25 cellular contexts compared by ENCODE assay signal in the genomic region with DNA sequence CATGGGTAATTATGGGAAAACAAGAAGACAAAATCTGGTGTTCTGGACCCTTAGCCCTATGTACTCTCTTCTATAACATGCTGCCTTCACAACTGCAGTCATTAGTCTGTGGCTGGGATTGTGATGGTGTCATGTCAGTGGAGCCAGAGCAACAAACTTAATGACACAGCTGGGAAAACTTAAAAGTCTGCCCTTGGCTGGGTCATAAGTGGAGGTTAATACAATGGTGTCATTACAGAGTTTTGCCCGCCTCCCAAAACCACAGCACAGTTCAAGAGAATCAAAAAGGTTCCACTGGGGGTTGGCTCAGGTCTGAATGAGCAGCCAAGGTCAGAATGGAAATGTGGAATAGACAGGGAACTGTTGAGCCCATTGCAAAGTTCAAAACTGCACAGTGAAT.
"Had no signal": no experiment of that assay in that cellular context is flagged by ENCODE, and none has a peak within 500 bp of the region (broad histone marks: within the 10 kb centered on the region; RNA-seq: fewer than 3 reads in every experiment).

No MANE protein-coding gene starts in this region.

- DNase-seq: activated CD4-positive, alpha-beta memory T cell treated with anti-CD3 and anti-CD28 coated beads for 36 hours; activated CD4-positive, alpha-beta T cell treated with anti-CD3 and anti-CD28 coated beads for 36 hours; activated CD4-positive, alpha-beta T cell treated with anti-CD3 and anti-CD28 coated beads, Interleukin-2, amount 10 ng/mL, durations not matched to agents 24 days and 14 days; activated CD4-positive, CD25-positive, alpha-beta regulatory T cell; activated CD4-positive, CD25-positive, alpha-beta regulatory T cell treated with anti-CD3 and anti-CD28 coated beads, Interleukin-2, amount 50 U/mL, for 72 hours; activated CD8-positive, alpha-beta memory T cell treated with anti-CD3 and anti-CD28 coated beads, Interleukin-2, amount 10 ng/mL, durations not matched to agents 7 days and 5 days; activated CD8-positive, alpha-beta memory T cell treated with anti-CD3 and anti-CD28 coated beads, Interleukin-2, amount 50 U/mL, for 4 hours; activated CD8-positive, alpha-beta T cell treated with anti-CD3 and anti-CD28 coated beads, Interleukin-2, amount 10 ng/mL, durations not matched to agents 7 days and 5 days; activated gamma-delta T cell; activated naive CD4-positive, alpha-beta T cell; activated naive CD4-positive, alpha-beta T cell treated with anti-CD3 and anti-CD28 coated beads, Interleukin-2, amount 10 ng/mL, durations not matched to agents 7 days and 5 days; activated naive CD8-positive, alpha-beta T cell treated with anti-CD3 and anti-CD28 coated beads, Interleukin-2, amount 10 ng/mL, durations not matched to agents 7 days and 5 days; activated T-cell treated with anti-CD3 and anti-CD28 coated beads, Interleukin-2, amount 50 U/mL, for 24 hours; activated T-cell treated with anti-CD3 and anti-CD28 coated beads, Interleukin-2, amount 50 U/mL, for 72 hours; central memory CD4-positive, alpha-beta T cell; cerebellar nuclear complex; colonic mucosa; effector CD8-positive, alpha-beta T cell; esophagus squamous epithelium; foreskin melanocyte; head of caudate nucleus; T-helper 2 cell had no signal

- H3K36me3 Mint-ChIP-seq: activated CD4-positive, alpha-beta memory T cell treated with anti-CD3 and anti-CD28 coated beads for 36 hours; activated CD8-positive, alpha-beta memory T cell treated with anti-CD3 and anti-CD28 coated beads, Interleukin-2, amount 10 ng/mL, durations not matched to agents 7 days and 5 days; activated naive CD4-positive, alpha-beta T cell treated with anti-CD3 and anti-CD28 coated beads, Interleukin-2, amount 10 ng/mL, durations not matched to agents 7 days and 5 days; activated naive CD4-positive, alpha-beta T cell treated with anti-CD3 and anti-CD28 coated beads, Interleukin-2, amount 50 U/mL, for 72 hours; activated naive CD8-positive, alpha-beta T cell treated with anti-CD3 and anti-CD28 coated beads, Interleukin-2, amount 10 ng/mL, durations not matched to agents 7 days and 5 days; brain had no signal

- H3K4me1 Mint-ChIP-seq: activated CD4-positive, alpha-beta T cell treated with anti-CD3 and anti-CD28 coated beads for 36 hours; activated CD4-positive, alpha-beta T cell treated with anti-CD3 and anti-CD28 coated beads, Interleukin-2, amount 10 ng/mL, durations not matched to agents 24 days and 14 days; activated CD8-positive, alpha-beta memory T cell treated with anti-CD3 and anti-CD28 coated beads, Interleukin-2, amount 10 ng/mL, durations not matched to agents 7 days and 5 days; activated naive CD4-positive, alpha-beta T cell treated with anti-CD3 and anti-CD28 coated beads, Interleukin-2, amount 10 ng/mL, durations not matched to agents 7 days and 5 days; activated naive CD8-positive, alpha-beta T cell treated with anti-CD3 and anti-CD28 coated beads, Interleukin-2, amount 10 ng/mL, durations not matched to agents 7 days and 5 days; brain had no signal

- ATAC-seq: activated CD4-positive, alpha-beta T cell treated with anti-CD3 and anti-CD28 coated beads for 36 hours; activated CD8-positive, alpha-beta memory T cell treated with anti-CD3 and anti-CD28 coated beads, Interleukin-2, amount 10 ng/mL, durations not matched to agents 7 days and 5 days; activated CD8-positive, alpha-beta T cell treated with anti-CD3 and anti-CD28 coated beads, Interleukin-2, amount 10 ng/mL, durations not matched to agents 7 days and 5 days; activated naive CD4-positive, alpha-beta T cell treated with anti-CD3 and anti-CD28 coated beads, Interleukin-2, amount 50 U/mL, for 72 hours; activated T-cell treated with anti-CD3 and anti-CD28 coated beads, Interleukin-2, amount 50 U/mL, for 72 hours; gastroesophageal sphincter had no signal

- H3K9me3 Mint-ChIP-seq: activated CD4-positive, alpha-beta T cell treated with anti-CD3 and anti-CD28 coated beads, Interleukin-2, amount 10 ng/mL, durations not matched to agents 24 days and 14 days; activated naive CD4-positive, alpha-beta T cell treated with anti-CD3 and anti-CD28 coated beads, Interleukin-2, amount 10 ng/mL, durations not matched to agents 7 days and 5 days; activated naive CD8-positive, alpha-beta T cell treated with anti-CD3 and anti-CD28 coated beads, Interleukin-2, amount 10 ng/mL, durations not matched to agents 7 days and 5 days; brain had no signal

- H3K27me3 Mint-ChIP-seq: activated CD4-positive, alpha-beta memory T cell treated with anti-CD3 and anti-CD28 coated beads for 36 hours; activated CD4-positive, alpha-beta T cell treated with anti-CD3 and anti-CD28 coated beads for 36 hours; activated CD4-positive, alpha-beta T cell treated with anti-CD3 and anti-CD28 coated beads, Interleukin-2, amount 10 ng/mL, durations not matched to agents 24 days and 14 days; activated CD8-positive, alpha-beta memory T cell treated with anti-CD3 and anti-CD28 coated beads, Interleukin-2, amount 10 ng/mL, durations not matched to agents 7 days and 5 days; activated naive CD4-positive, alpha-beta T cell treated with anti-CD3 and anti-CD28 coated beads, Interleukin-2, amount 10 ng/mL, durations not matched to agents 7 days and 5 days; activated naive CD8-positive, alpha-beta T cell treated with anti-CD3 and anti-CD28 coated beads, Interleukin-2, amount 10 ng/mL, durations not matched to agents 7 days and 5 days; activated T-cell treated with anti-CD3 and anti-CD28 coated beads, Interleukin-2, amount 50 U/mL, for 24 hours; brain had no signal

- H3K4me3 Mint-ChIP-seq: activated CD4-positive, alpha-beta memory T cell treated with anti-CD3 and anti-CD28 coated beads for 36 hours; activated CD4-positive, alpha-beta T cell treated with anti-CD3 and anti-CD28 coated beads for 36 hours; activated CD4-positive, alpha-beta T cell treated with anti-CD3 and anti-CD28 coated beads, Interleukin-2, amount 10 ng/mL, durations not matched to agents 24 days and 14 days; activated CD8-positive, alpha-beta memory T cell treated with anti-CD3 and anti-CD28 coated beads, Interleukin-2, amount 10 ng/mL, durations not matched to agents 7 days and 5 days; activated CD8-positive, alpha-beta T cell treated with anti-CD3 and anti-CD28 coated beads, Interleukin-2, amount 10 ng/mL, durations not matched to agents 7 days and 5 days; activated naive CD4-positive, alpha-beta T cell treated with anti-CD3 and anti-CD28 coated beads, Interleukin-2, amount 10 ng/mL, durations not matched to agents 7 days and 5 days; activated naive CD8-positive, alpha-beta T cell treated with anti-CD3 and anti-CD28 coated beads, Interleukin-2, amount 10 ng/mL, durations not matched to agents 7 days and 5 days; activated T-cell treated with anti-CD3 and anti-CD28 coated beads, Interleukin-2, amount 50 U/mL, for 24 hours; activated T-cell treated with anti-CD3 and anti-CD28 coated beads, Interleukin-2, amount 50 U/mL, for 72 hours; brain had no signal

- H3K27ac Mint-ChIP-seq: activated CD4-positive, alpha-beta memory T cell treated with anti-CD3 and anti-CD28 coated beads for 36 hours; activated CD4-positive, alpha-beta T cell treated with anti-CD3 and anti-CD28 coated beads for 36 hours; activated CD4-positive, alpha-beta T cell treated with anti-CD3 and anti-CD28 coated beads, Interleukin-2, amount 10 ng/mL, durations not matched to agents 24 days and 14 days; activated CD8-positive, alpha-beta memory T cell treated with anti-CD3 and anti-CD28 coated beads, Interleukin-2, amount 10 ng/mL, durations not matched to agents 7 days and 5 days; activated CD8-positive, alpha-beta T cell treated with anti-CD3 and anti-CD28 coated beads, Interleukin-2, amount 10 ng/mL, durations not matched to agents 7 days and 5 days; activated naive CD4-positive, alpha-beta T cell treated with anti-CD3 and anti-CD28 coated beads, Interleukin-2, amount 10 ng/mL, durations not matched to agents 7 days and 5 days; activated naive CD4-positive, alpha-beta T cell treated with anti-CD3 and anti-CD28 coated beads, Interleukin-2, amount 50 U/mL, for 72 hours; activated naive CD8-positive, alpha-beta T cell treated with anti-CD3 and anti-CD28 coated beads, Interleukin-2, amount 10 ng/mL, durations not matched to agents 7 days and 5 days; activated T-cell treated with anti-CD3 and anti-CD28 coated beads, Interleukin-2, amount 50 U/mL, for 24 hours; activated T-cell treated with anti-CD3 and anti-CD28 coated beads, Interleukin-2, amount 50 U/mL, for 72 hours; brain had no signal
